Comparison of ENCODE assay signal across 26 cellular contexts in the genomic region with DNA sequence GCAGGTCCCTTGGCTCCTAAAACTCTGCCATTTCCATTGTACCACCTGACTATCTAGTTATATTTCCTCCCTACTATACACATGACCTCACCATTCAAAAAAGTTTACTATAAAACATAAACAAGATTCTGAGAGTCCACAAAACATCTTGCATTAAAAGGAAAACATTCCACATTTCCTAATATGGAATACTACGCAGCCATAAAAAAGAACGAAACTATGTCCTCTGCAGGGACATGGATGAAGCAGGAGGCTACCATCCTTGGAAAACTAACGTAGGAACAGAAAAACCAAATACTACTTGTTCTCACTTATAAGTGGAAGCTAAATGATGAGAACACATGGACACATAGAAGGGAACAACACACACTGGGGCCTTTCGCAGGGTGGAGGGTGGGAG. TPM values are rescaled to one million over a fixed set of nuclear protein-coding genes. Genes with fewer than 3 reads are reported as not detected.
A peak's percentile ranks its signal among the peaks of the same experiment; 100 is the strongest.
DNase-seq lines count a peak whose midpoint lies in the region; ATAC-seq and TF ChIP-seq lines count a peak whose summit lies in the region.
"Had no signal": no experiment of that assay in that cellular context is flagged by ENCODE, and none has a peak within 500 bp of the region (broad histone marks: within the 10 kb centered on the region; RNA-seq: fewer than 3 reads in every experiment).

No MANE protein-coding gene starts in this region.

- ATAC-seq in left ventricle myocardium superior (no peak), GM21737 (IDR thresholded peaks at IDR 0.05; ENCODE audit: unreplicated experiment) (no peak)
- ATAC-seq in activated CD4-positive, CD25-positive, alpha-beta regulatory T cell treated with anti-CD3 and anti-CD28 coated beads, Interleukin-2, amount 50 U/mL, for 24 hours, result no peak
- ATAC-seq: body of pancreas, left colon had no signal

- peaks cover 3% of the 10 kb centered on the region for H3K9me3 Mint-ChIP-seq in mesothelial cell of epicardium

- H3K4me1 Mint-ChIP-seq in mesothelial cell of epicardium, result peaks cover 59% of the 10 kb centered on the region

- H3K27me3 Mint-ChIP-seq in mesothelial cell of epicardium (ENCODE audit: low read depth), result no peaks in the 10 kb centered on the region
- H3K27me3 Mint-ChIP-seq: activated CD4-positive, alpha-beta T cell treated with anti-CD3 and anti-CD28 coated beads, Interleukin-2, amount 10 ng/mL, durations not matched to agents 7 days and 5 days had no signal

- no peak for TF ChIP-seq CTCF in right atrium auricular region (IDR thresholded peaks at IDR 0.05)
- no peak for TF ChIP-seq CTCF in mesothelial cell of epicardium (IDR thresholded peaks at IDR 0.05; ENCODE audit: unreplicated experiment)

- H3K4me1 ChIP-seq in right atrium auricular region (peaks cover 0 to 76% of the 10 kb centered on the region in 2 donors), stomach smooth muscle (ENCODE audit: control insufficient read depth, insufficient read depth, low read length) (peaks cover 73% of the 10 kb centered on the region)

- intact Hi-C loops in left ventricle myocardium superior (cut with micrococcal nuclease), result no loop called here

- H3K36me3 ChIP-seq in right atrium auricular region (no peaks in the 10 kb centered on the region), stomach smooth muscle (ENCODE audit: control insufficient read depth in 2 of 2, insufficient read depth in 2 of 2, low read length in 2 of 2) (peaks cover 0 to 3% of the 10 kb centered on the region in 2 donors)
- H3K36me3 ChIP-seq: WERI-Rb-1 had no signal

- DNase-seq in right atrium auricular region (ENCODE audit: low spot score), result no peak
- DNase-seq in left ventricle myocardium superior, result no peak
- DNase-seq in mesothelial cell of epicardium (ENCODE audit: low spot score in 2 of 2, unreplicated experiment in 2 of 2), result no peak
- DNase-seq in NCI-H1436 treated with DMSO at 0.1 percent for 48 hours (lab: John Stamatoyannopoulos, UW), result no peak
- no peak for DNase-seq in NCI-H446 treated with DMSO at 0.1 percent for 48 hours (lab: John Stamatoyannopoulos, UW)
- DNase-seq: ACHN; activated CD4-positive, alpha-beta T cell treated with anti-CD3 and anti-CD28 coated beads, Interleukin-2, amount 10 ng/mL, durations not matched to agents 7 days and 5 days; activated T-cell treated with anti-CD3 and anti-CD28 coated beads, Interleukin-2, amount 50 U/mL, for 48 hours; body of pancreas; DMS153; effector CD8-positive, alpha-beta T cell; erythroblast; foreskin fibroblast; GM23248; Karpas-422; left colon; mesenchymal stem cell; NCI-H1417 treated with DMSO at 0.1 percent for 48 hours; NCI-H510A; nucleus accumbens; stimulated activated CD4-positive, alpha-beta T cell treated with anti-CD3 and anti-CD28 coated beads, Interleukin-2, amount 100 ng/mL, for 48 hours; WERI-Rb-1 had no signal

- H3K27ac Mint-ChIP-seq in mesothelial cell of epicardium, result peak overlapping the region; percentile 79
- H3K27ac Mint-ChIP-seq: activated CD4-positive, alpha-beta T cell treated with anti-CD3 and anti-CD28 coated beads, Interleukin-2, amount 10 ng/mL, durations not matched to agents 7 days and 5 days had no signal

- no peaks in the 10 kb centered on the region for H3K27me3 ChIP-seq in right atrium auricular region
- no peaks in the 10 kb centered on the region for H3K27me3 ChIP-seq in stomach smooth muscle (ENCODE audit: control insufficient read depth in 1 of 2, insufficient read depth in 2 of 2, low read length in 2 of 2)
- H3K27me3 ChIP-seq: body of pancreas, hepatocyte had no signal

- peaks cover 24% of the 10 kb centered on the region for H3K36me3 Mint-ChIP-seq in mesothelial cell of epicardium

- H3K4me3 ChIP-seq in right atrium auricular region (no peak overlapping the region), stomach smooth muscle (ENCODE audit: low read length in 2 of 2) (no peak overlapping the region)
- H3K4me3 ChIP-seq: body of pancreas, GM23248, hepatocyte had no signal

- H3K9me3 ChIP-seq in right atrium auricular region, result no peaks in the 10 kb centered on the region
- no peaks in the 10 kb centered on the region for H3K9me3 ChIP-seq in stomach smooth muscle (ENCODE audit: control insufficient read depth in 2 of 2, low read length in 2 of 2)
- H3K9me3 ChIP-seq: body of pancreas had no signal

- no peak overlapping the region for H3K4me3 Mint-ChIP-seq in mesothelial cell of epicardium
- H3K4me3 Mint-ChIP-seq: activated CD4-positive, alpha-beta T cell treated with anti-CD3 and anti-CD28 coated beads, Interleukin-2, amount 10 ng/mL, durations not matched to agents 7 days and 5 days had no signal

- no peak overlapping the region for H3K9ac ChIP-seq in stomach smooth muscle (ENCODE audit: low read length in 2 of 2)

- H3K27ac ChIP-seq in right atrium auricular region (peak overlapping the region; percentile 85 to 93), stomach smooth muscle (ENCODE audit: low read length) (peak overlapping the region; percentile 49)
- H3K27ac ChIP-seq: hepatocyte, WERI-Rb-1 had no signal

RNA-seq across cellular contexts. Expression of gene SVIL, which starts 48.3 kb away (rescaled TPM):
- total RNA-seq in right atrium auricular region, result 100 to 1,000 TPM; 260 to 340 TPM
- 302 TPM for total RNA-seq in left ventricle myocardium superior
- total RNA-seq in mesothelial cell of epicardium, result 281 to 302 TPM (median 293 TPM) in 3 replicates
